18 cellular contexts compared by ENCODE assay signal in genomic region chr1:18852501-18852900, GRCh38. TPM values are rescaled to one million over a fixed set of nuclear protein-coding genes. Genes with fewer than 3 reads are reported as not detected.
DNase-seq lines count a peak whose midpoint lies in the region; ATAC-seq, FAIRE-seq and TF ChIP-seq lines count a peak whose summit lies in the region.
"Had no signal": no experiment of that assay in that cellular context is flagged by ENCODE, and none has a peak within 500 bp of the region (broad histone marks: within the 10 kb centered on the region; RNA-seq: fewer than 3 reads in every experiment).

No MANE protein-coding gene starts in this region.

- in situ Hi-C loops in HAP-1 (cut with MboI; ENCODE audit: low sequenced_read_pairs) = no loop called here

- H3K14ac ChIP-seq in H1 (ENCODE audit: insufficient read length) = no peak overlapping the region

- CTCF ChIA-PET in H1 (lab: Charles Lee; ENCODE audit: partially characterized antibody) = interaction anchor here (0.9 kb wide), 1 partner anchor 171 kb away, joined by 3 read pairs; no protein-coding TSS in a partner anchor

- WGBS in H1 (ENCODE audit: extremely low coverage in 1 of 2, insufficient coverage in 1 of 2, insufficient read length in 1 of 2, insufficient replicate concordance in 2 of 2, low coverage in 1 of 2, low lambda C conversion rate in 2 of 2, missing lambda C conversion rate in 1 of 2), 2 experiments = 63% methylated on average over 5 of the region's 6 CpGs; no CpG with 5 or more reads in 1 of the 2 experiments

- H3K27ac ChIP-seq in H1 (ENCODE audit: low read depth, low read length) = no peak overlapping the region
- H3K27ac ChIP-seq in osteoblast (ENCODE audit: low read depth, low read length) = no peak overlapping the region

- H3K18ac ChIP-seq in H1 (ENCODE audit: extremely low read depth, low read length) = no peak overlapping the region

- no peak overlapping the region for H2AK5ac ChIP-seq in H1 (ENCODE audit: low read depth, low read length)

- H2BK15ac ChIP-seq in H1 (ENCODE audit: low read length) = 0 out of 2 replicates have a peak overlapping the region, but pooled peaks have one; percentile 46

- H3K9me3 ChIP-seq in H1 (ENCODE audit: insufficient read depth in 2 of 2, low read depth in 1 of 2, low read length in 1 of 2) (no peaks in the 10 kb centered on the region), osteoblast (ENCODE audit: low read depth, low read length) (no peaks in the 10 kb centered on the region), HAP-1 (0 out of 2 replicates have a peak, but pooled peaks cover 2% of the 10 kb centered on the region)
- H3K9me3 ChIP-seq: BE2C, Caco-2 had no signal

- no peak for TF ChIP-seq EP300 in H1 (IDR thresholded peaks at IDR 0.05; ENCODE audit: borderline replicate concordance in 1 of 2, low read depth in 2 of 2, low read length in 2 of 2)

- no peak overlapping the region for H4K5ac ChIP-seq in H1 (ENCODE audit: insufficient read length, low read depth, low read length)

- TF ChIP-seq CTCF in H1 (IDR thresholded peaks at IDR 0.05; ENCODE audit: control extremely low read depth in 1 of 3, insufficient read depth in 1 of 3, low read depth in 1 of 3, low read length in 3 of 3) = no peak
- TF ChIP-seq CTCF in osteoblast (IDR thresholded peaks at IDR 0.05; ENCODE audit: extremely low read depth, low read depth, low read length) = no peak

- no peak for FAIRE-seq in H1 (lab: Jason Lieb, UNC)
- FAIRE-seq: D721Med, GM12892, GM18507 had no signal

- H3K9ac ChIP-seq in H1 (replicated peaks in 1 of 4; ENCODE audit: extremely low read depth in 1 of 4, low read depth in 3 of 4, low read length in 3 of 4) = no peak overlapping the region

- H3K79me1 ChIP-seq in H1 (ENCODE audit: low read depth, low read length) = no peaks in the 10 kb centered on the region

- H3K27me3 ChIP-seq in H1 (replicated peaks in 1 of 4; ENCODE audit: control insufficient read depth in 3 of 4, extremely low read depth in 1 of 4, insufficient read depth in 3 of 4, low read length in 3 of 4) = peaks cover 0 to 7% (median 2%) of the 10 kb centered on the region in 4 experiments; a peak in 5 of 7 replicates
- peaks cover 4% of the 10 kb centered on the region for H3K27me3 ChIP-seq in osteoblast (ENCODE audit: insufficient read depth, low read length)
- peaks cover 9% of the 10 kb centered on the region; the same call in 1 of the 2 replicates for H3K27me3 ChIP-seq in HAP-1 (ENCODE audit: low read depth)
- H3K27me3 ChIP-seq: BE2C had no signal

- H4K91ac ChIP-seq in H1 (replicated peaks; ENCODE audit: insufficient read length, low read length) = no peak overlapping the region

- H2BK12ac ChIP-seq in H1 (ENCODE audit: low read depth, low read length) = no peak overlapping the region

- H2BK5ac ChIP-seq in H1 (ENCODE audit: low read depth, low read length) = no peak overlapping the region

- POLR2A ChIA-PET in H1 (lab: Charles Lee; ENCODE audit: partially characterized antibody) = no interaction called here

- H3K4me3 ChIP-seq in H1 (ENCODE audit: extremely low read depth in 1 of 4, insufficient read depth in 2 of 4, low read depth in 3 of 4, low read length in 4 of 4) (no peak overlapping the region), osteoblast (ENCODE audit: insufficient read depth, low read length) (no peak overlapping the region), HAP-1 (no peak overlapping the region)

- no peaks in the 10 kb centered on the region for H4K20me1 ChIP-seq in H1 (replicated peaks in 1 of 2; ENCODE audit: control insufficient read depth in 1 of 2, insufficient read depth in 2 of 2, low read length in 2 of 2)
- H4K20me1 ChIP-seq in osteoblast (ENCODE audit: insufficient read depth, low read length) = no peaks in the 10 kb centered on the region

- H3K4me2 ChIP-seq in H1 (ENCODE audit: insufficient read depth in 1 of 2, low read depth in 2 of 2, low read length in 2 of 2) = no peak overlapping the region
- H3K4me2 ChIP-seq in osteoblast (ENCODE audit: insufficient read depth, low read length) = no peak overlapping the region

- ATAC-seq in GM18867 (IDR thresholded peaks at IDR 0.05; ENCODE audit: unreplicated experiment) = no peak

- H3K23me2 ChIP-seq in H1 (ENCODE audit: low read depth, low read length) = 0 out of 2 replicates have a peak, but pooled peaks cover 3% of the 10 kb centered on the region

- H3K4me1 ChIP-seq in H1 (replicated peaks in 1 of 4; ENCODE audit: control insufficient read depth in 3 of 4, insufficient read depth in 4 of 4, low read length in 3 of 4) (no peaks in the 10 kb centered on the region), osteoblast (ENCODE audit: insufficient read depth, low read length) (no peaks in the 10 kb centered on the region), HAP-1 (no peaks in the 10 kb centered on the region)
- H3K4me1 ChIP-seq: BE2C, Caco-2 had no signal

- no peak for TF ChIP-seq RAD21 in H1 (IDR thresholded peaks at IDR 0.05 in 1 of 2, conservative IDR thresholded peaks at IDR 0.05 in 1 of 2; ENCODE audit: low read depth in 2 of 2, low read length in 2 of 2)

- H2AFZ ChIP-seq in H1 (ENCODE audit: low read length) (no peak overlapping the region), osteoblast (ENCODE audit: low read length) (no peak overlapping the region)

- no peak overlapping the region for H4K8ac ChIP-seq in H1 (ENCODE audit: extremely low read depth, insufficient read depth, low read length)

- H3K79me2 ChIP-seq in H1 (ENCODE audit: control insufficient read depth in 1 of 2, insufficient read depth in 2 of 2, low read length in 2 of 2) = no peaks in the 10 kb centered on the region
- H3K79me2 ChIP-seq in osteoblast (ENCODE audit: insufficient read depth, low read length) = no peaks in the 10 kb centered on the region

- H2BK20ac ChIP-seq in H1 (ENCODE audit: low read length) = no peak overlapping the region

- H3K56ac ChIP-seq in H1 (replicated peaks; ENCODE audit: insufficient read length, low read depth, low read length) = no peak overlapping the region

- no peak for TF ChIP-seq POLR2A in H1 (IDR thresholded peaks at IDR 0.05; ENCODE audit: control extremely low read depth in 1 of 2, low read depth in 2 of 2, low read length in 2 of 2)

- H3K36me3 ChIP-seq in H1 (ENCODE audit: control insufficient read depth in 2 of 4, insufficient read depth in 4 of 4, low read length in 3 of 4) (no peaks in the 10 kb centered on the region), osteoblast (ENCODE audit: insufficient read depth, low read length) (no peaks in the 10 kb centered on the region), HAP-1 (replicated peaks) (no peaks in the 10 kb centered on the region)
- H3K36me3 ChIP-seq: BE2C had no signal

- no peak overlapping the region for H3K23ac ChIP-seq in H1 (ENCODE audit: insufficient read length)

- no peak overlapping the region for H2BK120ac ChIP-seq in H1 (replicated peaks; ENCODE audit: low read depth, low read length)

- DNase-seq in DMS79 (lab: John Stamatoyannopoulos, UW) (peak; percentile 26), ELF-1 (ENCODE audit: low read depth, low spot score) (peak; percentile 22), H1 (ENCODE audit: low read depth in 1 of 2, low spot score in 2 of 2) (no peak), osteoblast (ENCODE audit: insufficient read length, low spot score, missing footprints) (peak; percentile 37), HAP-1 (ENCODE audit: low spot score in 2 of 2) (no peak), NCI-H446 treated with DMSO at 0.1 percent for 48 hours (lab: John Stamatoyannopoulos, UW) (no peak)
- DNase-seq: BE2C; C1 segment of cervical spinal cord; Caco-2; CD4-positive, CD25-positive, alpha-beta regulatory T cell; GDM1; GOT3; H9 had no signal

- H3K4ac ChIP-seq in H1 (replicated peaks; ENCODE audit: insufficient read length, low read depth, low read length) = no peak overlapping the region

TF ChIP-seq in H1, 55 proteins besides CTCF, POLR2A, EP300 and RAD21:
- TF ChIP-seq CBX8 (IDR thresholded peaks at IDR 0.05; ENCODE audit: borderline replicate concordance, low read depth, low read length) (no peak), EZH2 (IDR thresholded peaks at IDR 0.05; ENCODE audit: low read depth, low read length, severe bottlenecking) (no peak), BACH1 (IDR thresholded peaks at IDR 0.05; ENCODE audit: low read length) (no peak), HDAC6 (IDR thresholded peaks at IDR 0.05; ENCODE audit: low read depth, low read length) (no peak), SUZ12 (IDR thresholded peaks at IDR 0.05; ENCODE audit: low read length) (no peak), SP1 (IDR thresholded peaks at IDR 0.05; ENCODE audit: low read depth, low read length) (no peak)

RNA-seq across cellular contexts. Expression of gene TAS1R2, which starts 7.0 kb away (rescaled TPM):
- not detected in 2 replicates for total RNA-seq in H1 (2021; fragmentation: NEBNext Ultra II Directional; extraction: Animal tissue kit (Norgen Biotek cat#: 25700))
- polyA plus RNA-seq in H1 (2011; rRNA removed) = not detected in 2 replicates
- polyA plus RNA-seq in H1 (2011; cell fraction: cytosol; rRNA removed) = not detected
- polyA plus RNA-seq in H1 (2011; cell fraction: nucleus; rRNA removed) = not detected
- not detected in 4 replicates for polyA plus RNA-seq in H1 (2012, experiment 1 of 2)
- not detected for polyA plus RNA-seq in H1 (2012, experiment 2 of 2)
- polyA plus RNA-seq in H1 (2013, experiment 1 of 2) = not detected
- polyA plus RNA-seq in H1 (2013, experiment 2 of 2) = not detected
- polyA minus RNA-seq in H1 (2011; rRNA and poly(A)+ RNA removed) = not detected in 2 replicates
- polyA minus RNA-seq in H1 (2011; cell fraction: cytosol; rRNA and poly(A)+ RNA removed) = not detected
- not detected for polyA minus RNA-seq in H1 (2011; cell fraction: nucleus; rRNA and poly(A)+ RNA removed)
- not detected in 2 replicates for total RNA-seq in osteoblast
- total RNA-seq: A172; Caco-2; CD4-positive, CD25-positive, alpha-beta regulatory T cell; H9 had no signal
- polyA plus RNA-seq: CD4-positive, CD25-positive, alpha-beta regulatory T cell had no signal

RNA-seq across cellular contexts. Expression of gene ALDH4A1, which starts 49.9 kb away (rescaled TPM):
- 29.4 and 30.3 TPM in 2 replicates for total RNA-seq in H1 (2021; fragmentation: NEBNext Ultra II Directional; extraction: Animal tissue kit (Norgen Biotek cat#: 25700))
- 35.9 and 57.4 TPM in 2 replicates for polyA plus RNA-seq in H1 (2011; rRNA removed)
- 61.4 TPM for polyA plus RNA-seq in H1 (2011; cell fraction: cytosol; rRNA removed)
- 95.8 TPM for polyA plus RNA-seq in H1 (2011; cell fraction: nucleus; rRNA removed)
- 25.3 to 32.9 TPM (median 31.9 TPM) in 4 replicates for polyA plus RNA-seq in H1 (2012, experiment 1 of 2)
- 35.0 TPM for polyA plus RNA-seq in H1 (2012, experiment 2 of 2)
- 18.9 TPM for polyA plus RNA-seq in H1 (2013, experiment 1 of 2)
- polyA plus RNA-seq in H1 (2013, experiment 2 of 2) = 16.0 TPM
- 20.3 and 22.0 TPM in 2 replicates for polyA minus RNA-seq in H1 (2011; rRNA and poly(A)+ RNA removed)
- 21.8 TPM for polyA minus RNA-seq in H1 (2011; cell fraction: cytosol; rRNA and poly(A)+ RNA removed)
- polyA minus RNA-seq in H1 (2011; cell fraction: nucleus; rRNA and poly(A)+ RNA removed) = 21.5 TPM
- 28.6 and 31.8 TPM in 2 replicates for total RNA-seq in osteoblast

Comparison
In these comparisons a context has a peak if more than half of its experiments do, and no peak if none do; other contexts are left out.
1. DNase-seq: peak in DMS79 (single experiment), ELF-1 (single experiment) and osteoblast (single experiment); none in H1 (0 of 2), HAP-1 (0 of 2) and NCI-H446 treated with DMSO at 0.1 percent for 48 hours (single experiment).